ENCODE assay signal across 9 cellular contexts in genomic region chr18:48300463-48300961, GRCh38.
DNase-seq lines count a peak whose midpoint lies in the region; ATAC-seq and TF ChIP-seq lines count a peak whose summit lies in the region.
"Had no signal": no experiment of that assay in that cellular context is flagged by ENCODE, and none has a peak within 500 bp of the region (broad histone marks: within the 10 kb centered on the region; RNA-seq: fewer than 3 reads in every experiment).

No MANE protein-coding gene starts in this region.

- CTCF ChIA-PET in naive thymus-derived CD4-positive, alpha-beta T cell (lab: Charles Lee), result no interaction called here

- no peak overlapping the region for H3K4me3 ChIP-seq in H7 (ENCODE audit: insufficient read depth, low read depth, low read length)
- no peak overlapping the region for H3K4me3 ChIP-seq in naive thymus-derived CD4-positive, alpha-beta T cell (ENCODE audit: low read length)
- H3K4me3 ChIP-seq: SJSA1 had no signal

- H3K4me3 Mint-ChIP-seq in activated naive CD8-positive, alpha-beta T cell treated with anti-CD3 and anti-CD28 coated beads, Interleukin-2, amount 50 U/mL, for 24 hours, result no peak overlapping the region
- peak overlapping the region in 1 of 10 donors; percentile 29 for H3K4me3 Mint-ChIP-seq in naive thymus-derived CD4-positive, alpha-beta T cell

- H3K27ac ChIP-seq in naive thymus-derived CD4-positive, alpha-beta T cell (ENCODE audit: low read depth, low read length), result no peak overlapping the region
- H3K27ac ChIP-seq: SJSA1 had no signal

- no peak overlapping the region for H3K27ac Mint-ChIP-seq in activated naive CD8-positive, alpha-beta T cell treated with anti-CD3 and anti-CD28 coated beads, Interleukin-2, amount 50 U/mL, for 24 hours
- H3K27ac Mint-ChIP-seq in naive thymus-derived CD4-positive, alpha-beta T cell, result peak overlapping the region in 2 of 9 donors; percentile 34 to 48

- peak; percentile 69 for DNase-seq in H7
- peak; percentile 84 for DNase-seq in NCI-H146 treated with DMSO at 0.1 percent for 48 hours (lab: John Stamatoyannopoulos, UW; ENCODE audit: unreplicated experiment)
- DNase-seq in activated naive CD8-positive, alpha-beta T cell treated with anti-CD3 and anti-CD28 coated beads, Interleukin-2, amount 50 U/mL, for 24 hours, result peak; percentile 3
- DNase-seq in naive thymus-derived CD4-positive, alpha-beta T cell, result peak in 1 of 9 donors; percentile 31
- DNase-seq in stimulated activated CD4-positive, alpha-beta T cell treated with anti-CD3 and anti-CD28 coated beads, Interleukin-4, amount 100 ng/mL, for 1 hour, result no peak
- no peak for DNase-seq in globus pallidus (ENCODE audit: low spot score)
- DNase-seq: cerebellar nuclear complex had no signal

- POLR2A ChIA-PET in naive thymus-derived CD4-positive, alpha-beta T cell (lab: Charles Lee), result no interaction called here

- H3K4me1 ChIP-seq in naive thymus-derived CD4-positive, alpha-beta T cell (ENCODE audit: control insufficient read depth in 2 of 2, insufficient read depth in 2 of 2, low read length in 2 of 2), result no peaks in the 10 kb centered on the region

- no peaks in the 10 kb centered on the region for H3K36me3 Mint-ChIP-seq in activated naive CD8-positive, alpha-beta T cell treated with anti-CD3 and anti-CD28 coated beads, Interleukin-2, amount 50 U/mL, for 24 hours (ENCODE audit: low read depth)
- no peaks in the 10 kb centered on the region for H3K36me3 Mint-ChIP-seq in naive thymus-derived CD4-positive, alpha-beta T cell

- no peaks in the 10 kb centered on the region for H3K9me3 ChIP-seq in naive thymus-derived CD4-positive, alpha-beta T cell (ENCODE audit: control insufficient read depth in 2 of 3, low read length in 3 of 3)
- H3K9me3 ChIP-seq: SJSA1 had no signal

- intact Hi-C loops in naive thymus-derived CD4-positive, alpha-beta T cell (cut with micrococcal nuclease), result loop anchor here in 1 of 2 donors (1.0 kb wide), 1 partner anchor 139 kb away; no protein-coding TSS in a partner anchor

- no peaks in the 10 kb centered on the region for H3K27me3 ChIP-seq in H7 (ENCODE audit: control insufficient read depth, insufficient read depth, low read length)
- no peaks in the 10 kb centered on the region for H3K27me3 ChIP-seq in naive thymus-derived CD4-positive, alpha-beta T cell (ENCODE audit: control insufficient read depth in 2 of 2, insufficient read depth in 2 of 2, low read length in 2 of 2)
- H3K27me3 ChIP-seq: SJSA1 had no signal

- no peak for ATAC-seq in activated naive CD8-positive, alpha-beta T cell treated with anti-CD3 and anti-CD28 coated beads, Interleukin-2, amount 50 U/mL, for 24 hours
- ATAC-seq in naive thymus-derived CD4-positive, alpha-beta T cell, result peak; percentile 31
- ATAC-seq in SK-N-SH treated with all-trans-retinoic acid at 6 μM for 48 hours, result no peak; the same call in 1 of the 3 replicates

- no peaks in the 10 kb centered on the region for H3K27me3 Mint-ChIP-seq in activated naive CD8-positive, alpha-beta T cell treated with anti-CD3 and anti-CD28 coated beads, Interleukin-2, amount 50 U/mL, for 24 hours
- peaks cover 0 to 8% (median 0%) of the 10 kb centered on the region in 5 donors for H3K27me3 Mint-ChIP-seq in naive thymus-derived CD4-positive, alpha-beta T cell

- H3K4me1 Mint-ChIP-seq in activated naive CD8-positive, alpha-beta T cell treated with anti-CD3 and anti-CD28 coated beads, Interleukin-2, amount 50 U/mL, for 24 hours, result no peaks in the 10 kb centered on the region
- H3K4me1 Mint-ChIP-seq in naive thymus-derived CD4-positive, alpha-beta T cell, result peaks cover 0 to 16% (median 5%) of the 10 kb centered on the region in 7 donors

- H3K9me3 Mint-ChIP-seq in activated naive CD8-positive, alpha-beta T cell treated with anti-CD3 and anti-CD28 coated beads, Interleukin-2, amount 50 U/mL, for 24 hours, result no peaks in the 10 kb centered on the region
- H3K9me3 Mint-ChIP-seq in naive thymus-derived CD4-positive, alpha-beta T cell, result no peaks in the 10 kb centered on the region

- no peaks in the 10 kb centered on the region for H3K36me3 ChIP-seq in H7 (replicated peaks; ENCODE audit: control insufficient read depth, insufficient read depth, low read length)
- H3K36me3 ChIP-seq in naive thymus-derived CD4-positive, alpha-beta T cell (ENCODE audit: control insufficient read depth in 2 of 3, insufficient read depth in 3 of 3, low read length in 3 of 3), result no peaks in the 10 kb centered on the region
- H3K36me3 ChIP-seq: SJSA1 had no signal

TF ChIP-seq in SK-N-SH treated with all-trans-retinoic acid at 6 μM for 48 hours, 23 proteins besides CTCF, POLR2A, EP300 and RAD21:
- TF ChIP-seq TSHZ2 (CRISPR knock-in tag; IDR thresholded peaks at IDR 0.05), result no peak
- TF ChIP-seq ISL1 (CRISPR knock-in tag; IDR thresholded peaks at IDR 0.05), result no peak
- TF ChIP-seq PPARA (CRISPR knock-in tag; IDR thresholded peaks at IDR 0.05; ENCODE audit: borderline replicate concordance), result no peak
- TF ChIP-seq ZC3H10 (CRISPR knock-in tag; IDR thresholded peaks at IDR 0.05), result no peak
- no peak for TF ChIP-seq CREB5 (CRISPR knock-in tag; IDR thresholded peaks at IDR 0.05; ENCODE audit: low read depth)
- TF ChIP-seq ZNF565 (CRISPR knock-in tag; conservative IDR thresholded peaks at IDR 0.05; ENCODE audit: low read depth), result no peak
- TF ChIP-seq TCF4 (CRISPR knock-in tag; IDR thresholded peaks at IDR 0.05; ENCODE audit: borderline replicate concordance), result no peak
- no peak for TF ChIP-seq OSR1 (CRISPR knock-in tag; IDR thresholded peaks at IDR 0.05)
- TF ChIP-seq ESRRG (CRISPR knock-in tag; IDR thresholded peaks at IDR 0.05), result no peak
- TF ChIP-seq RARB (CRISPR knock-in tag; IDR thresholded peaks at IDR 0.05), result no peak
- TF ChIP-seq ZNF8 (CRISPR knock-in tag; IDR thresholded peaks at IDR 0.05), result no peak
TF ChIP-seq in SK-N-SH treated with all-trans-retinoic acid at 6 μM for 48 hours: peak in this region for 0.

Comparison
In these comparisons a context has a peak if more than half of its experiments do, and no peak if none do; other contexts are left out.
1. DNase-seq: peak in H7 (single experiment), NCI-H146 treated with DMSO at 0.1 percent for 48 hours (single experiment) and activated naive CD8-positive, alpha-beta T cell treated with anti-CD3 and anti-CD28 coated beads, Interleukin-2, amount 50 U/mL, for 24 hours (single experiment); none in stimulated activated CD4-positive, alpha-beta T cell treated with anti-CD3 and anti-CD28 coated beads, Interleukin-4, amount 100 ng/mL, for 1 hour (single experiment) and globus pallidus (single experiment).